ENCODE assay signal across 9 cellular contexts in the genomic region with DNA sequence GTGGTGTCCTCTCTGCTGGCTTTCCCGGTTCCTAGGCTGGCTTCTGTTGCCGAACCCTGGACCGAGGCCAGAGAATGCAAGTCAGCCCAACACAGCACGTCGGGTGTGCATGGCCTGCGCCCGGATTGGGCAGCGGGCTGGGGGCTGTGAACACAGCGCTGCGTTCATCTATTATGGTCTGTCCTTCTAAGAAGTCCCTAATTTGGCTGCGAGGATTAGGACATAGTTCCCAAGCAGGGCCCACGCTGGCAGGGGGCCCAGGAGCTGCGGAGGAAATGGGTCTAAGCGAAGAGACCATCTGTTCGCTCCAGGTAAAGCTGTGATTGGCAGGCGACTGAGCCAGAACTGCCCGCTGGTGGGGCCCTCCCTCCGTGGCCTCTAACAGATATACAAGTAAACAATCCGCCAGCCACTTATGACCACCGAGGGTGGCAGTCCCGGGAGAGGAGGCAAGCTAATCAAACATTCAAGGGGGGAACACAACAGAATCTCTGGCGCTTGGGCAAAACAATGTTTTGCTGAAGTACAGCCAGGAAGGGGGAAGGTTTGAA. TPM values are rescaled to one million over a fixed set of nuclear protein-coding genes. Genes with fewer than 3 reads are reported as not detected.
DNase-seq lines count a peak whose midpoint lies in the region; ATAC-seq and TF ChIP-seq lines count a peak whose summit lies in the region.
"Had no signal": no experiment of that assay in that cellular context is flagged by ENCODE, and none has a peak within 500 bp of the region (broad histone marks: within the 10 kb centered on the region; RNA-seq: fewer than 3 reads in every experiment).

No MANE protein-coding gene starts in this region.

- peak overlapping the region in 1 of 2 experiments; percentile 63 for H3K23ac ChIP-seq in mesenchymal stem cell (ENCODE audit: low read length in 2 of 2)

- H3K4ac ChIP-seq in mesenchymal stem cell (ENCODE audit: low read depth in 1 of 2, low read length in 2 of 2) = peak overlapping the region in 1 of 2 experiments; percentile 20

- no peaks in the 10 kb centered on the region for H3K36me3 Mint-ChIP-seq in GM23338 (ENCODE audit: low read depth)
- no peaks in the 10 kb centered on the region for H3K36me3 Mint-ChIP-seq in type B pancreatic cell
- H3K36me3 Mint-ChIP-seq in Caco-2 (ENCODE audit: insufficient read depth, unreplicated experiment) = peaks cover 1% of the 10 kb centered on the region
- H3K36me3 Mint-ChIP-seq: memory B cell had no signal

- peak overlapping the region; percentile 55 for H4K8ac ChIP-seq in mesenchymal stem cell (ENCODE audit: low read length)

- TF ChIP-seq CTCF in GM23338 (conservative IDR thresholded peaks at IDR 0.05; ENCODE audit: low read depth in 2 of 2) = no peak
- TF ChIP-seq CTCF in type B pancreatic cell (conservative IDR thresholded peaks at IDR 0.05) = no peak
- TF ChIP-seq CTCF in Caco-2 (IDR thresholded peaks at IDR 0.05; ENCODE audit: insufficient read depth in 1 of 2, low read depth in 1 of 2, low read length in 1 of 2, severe bottlenecking in 1 of 2, unreplicated experiment in 1 of 2) = no peak

- peaks cover 22% of the 10 kb centered on the region for H3K27me3 Mint-ChIP-seq in GM23338 (ENCODE audit: insufficient read depth, low read depth, poor library complexity)
- H3K27me3 Mint-ChIP-seq in type B pancreatic cell = no peaks in the 10 kb centered on the region
- no peaks in the 10 kb centered on the region for H3K27me3 Mint-ChIP-seq in Caco-2 (ENCODE audit: insufficient read depth, unreplicated experiment)

- DNase-seq in GM23338 (ENCODE audit: low spot score) = peak; percentile 79
- peak; percentile 96 for DNase-seq in NCI-H510A (lab: John Stamatoyannopoulos, UW)
- peak; percentile 55 for DNase-seq in dermis blood vessel endothelial cell
- peak; percentile 6 for DNase-seq in mesenchymal stem cell
- no peak for DNase-seq in type B pancreatic cell (ENCODE audit: extremely low spot score, unreplicated experiment)
- no peak for DNase-seq in Caco-2

- H3K79me2 ChIP-seq in GM23338 (replicated peaks; ENCODE audit: insufficient read depth) = no peaks in the 10 kb centered on the region

- 41% methylated on average over 21 of the region's 22 CpGs for WGBS in mesenchymal stem cell

- H3K27me3 ChIP-seq in GM23338 (ENCODE audit: insufficient read depth) (peaks cover 5% of the 10 kb centered on the region; the same call in 1 of the 2 replicates), mesenchymal stem cell (ENCODE audit: control insufficient read depth in 1 of 2, insufficient read depth in 1 of 2, low read length in 2 of 2) (peaks cover 0 to 4% of the 10 kb centered on the region in 2 experiments), Caco-2 (replicated peaks; ENCODE audit: control insufficient read depth, insufficient read depth, low read length) (no peaks in the 10 kb centered on the region)

- H3K36me3 ChIP-seq in GM23338 (ENCODE audit: insufficient read depth) (no peaks in the 10 kb centered on the region), mesenchymal stem cell (ENCODE audit: control insufficient read depth in 1 of 2, insufficient read depth in 2 of 2, low read depth in 1 of 2, low read length in 2 of 2) (no peaks in the 10 kb centered on the region), Caco-2 (ENCODE audit: control insufficient read depth, insufficient read depth, low read length) (no peaks in the 10 kb centered on the region)

- intact Hi-C loops in Caco-2 (cut with micrococcal nuclease; ENCODE audit: unreplicated experiment) = no loop called here

- H3K4me2 ChIP-seq in GM23338 (peak overlapping the region; percentile 57), mesenchymal stem cell (ENCODE audit: low read length, poor library complexity, severe bottlenecking) (peak overlapping the region; percentile 8)

- ATAC-seq in GM23338 (peak; percentile 84), HG03135 (IDR thresholded peaks at IDR 0.05; ENCODE audit: unreplicated experiment) (no peak), HG03457 (IDR thresholded peaks at IDR 0.05; ENCODE audit: unreplicated experiment) (no peak)

- no peaks in the 10 kb centered on the region for H4K20me1 ChIP-seq in GM23338 (replicated peaks; ENCODE audit: insufficient read depth)

- H2BK15ac ChIP-seq in mesenchymal stem cell (ENCODE audit: low read depth, poor library complexity, severe bottlenecking) = no peak overlapping the region

- H3K27ac Mint-ChIP-seq in GM23338 (peak overlapping the region; percentile 96), type B pancreatic cell (peak overlapping the region; percentile 86), Caco-2 (ENCODE audit: unreplicated experiment) (no peak overlapping the region)
- H3K27ac Mint-ChIP-seq: memory B cell had no signal

- no peaks in the 10 kb centered on the region for H3K9me3 ChIP-seq in mesenchymal stem cell (ENCODE audit: control insufficient read depth, low read length)
- no peaks in the 10 kb centered on the region for H3K9me3 ChIP-seq in Caco-2

- no peak overlapping the region for H2BK5ac ChIP-seq in mesenchymal stem cell (ENCODE audit: low read depth, low read length, poor library complexity, severe bottlenecking)

- no peak overlapping the region for H3K14ac ChIP-seq in mesenchymal stem cell (ENCODE audit: low read length in 2 of 2)

- H3K18ac ChIP-seq in mesenchymal stem cell (ENCODE audit: low read depth in 1 of 2, low read length in 2 of 2) = no peak overlapping the region

- H3K79me1 ChIP-seq in mesenchymal stem cell (replicated peaks; ENCODE audit: low read length, poor library complexity, severe bottlenecking) = no peaks in the 10 kb centered on the region

- H3K4me1 Mint-ChIP-seq in GM23338 (peaks cover 25% of the 10 kb centered on the region), type B pancreatic cell (ENCODE audit: unreplicated experiment) (peaks cover 19% of the 10 kb centered on the region), Caco-2 (ENCODE audit: low read depth, unreplicated experiment) (no peaks in the 10 kb centered on the region)

- CTCF ChIA-PET in Caco-2 (lab: Charles Lee) = no interaction called here

- peak overlapping the region; percentile 51 for H3K4me3 Mint-ChIP-seq in GM23338
- peak overlapping the region; percentile 75 for H3K4me3 Mint-ChIP-seq in type B pancreatic cell
- no peak overlapping the region for H3K4me3 Mint-ChIP-seq in Caco-2 (ENCODE audit: unreplicated experiment)
- H3K4me3 Mint-ChIP-seq: memory B cell had no signal

- H3K9me2 ChIP-seq in GM23338 (ENCODE audit: insufficient read depth) = no peaks in the 10 kb centered on the region

- H3K9me3 Mint-ChIP-seq in GM23338 (no peaks in the 10 kb centered on the region), type B pancreatic cell (no peaks in the 10 kb centered on the region), Caco-2 (ENCODE audit: unreplicated experiment) (no peaks in the 10 kb centered on the region)
- H3K9me3 Mint-ChIP-seq: memory B cell had no signal

- peak overlapping the region; percentile 54 for H2AFZ ChIP-seq in GM23338
- H2AFZ ChIP-seq in mesenchymal stem cell (ENCODE audit: low read depth, low read length) = peak overlapping the region; percentile 56

- H3K9ac ChIP-seq in mesenchymal stem cell (ENCODE audit: low read length) = peak overlapping the region; percentile 44

- no TSS peak for BruUV-seq in Caco-2 (replicated peaks; lab: Mats Ljungman, UMichigan)

- H4K91ac ChIP-seq in mesenchymal stem cell (ENCODE audit: low read length) = no peak overlapping the region

- POLR2A ChIA-PET in Caco-2 (lab: Charles Lee) = no interaction called here

- peak overlapping the region; percentile 79 for H3K27ac ChIP-seq in GM23338 (ENCODE audit: low read depth)
- H3K27ac ChIP-seq in mesenchymal stem cell (ENCODE audit: low read length, poor library complexity, severe bottlenecking) = no peak overlapping the region

- H3K4me3 ChIP-seq in GM23338 = peak overlapping the region; percentile 33
- H3K4me3 ChIP-seq in mesenchymal stem cell (ENCODE audit: insufficient read depth in 1 of 2, low read depth in 1 of 2, low read length in 2 of 2) = peak overlapping the region in 1 of 2 experiments; percentile 42
- no peak overlapping the region for H3K4me3 ChIP-seq in Caco-2 (ENCODE audit: low read depth, low read length)

- peaks cover 13% of the 10 kb centered on the region for H3F3A ChIP-seq in GM23338 (replicated peaks; ENCODE audit: low read depth)

- peaks cover 19% of the 10 kb centered on the region for H3K4me1 ChIP-seq in GM23338 (ENCODE audit: insufficient read depth)
- peaks cover 3% of the 10 kb centered on the region for H3K4me1 ChIP-seq in mesenchymal stem cell (ENCODE audit: control insufficient read depth, insufficient read depth, low read depth, low read length)
- no peaks in the 10 kb centered on the region for H3K4me1 ChIP-seq in Caco-2

- peak overlapping the region in 1 of 2 experiments; percentile 54 for H2BK12ac ChIP-seq in mesenchymal stem cell (ENCODE audit: low read length in 2 of 2)

- no peak overlapping the region for H2AK5ac ChIP-seq in mesenchymal stem cell (ENCODE audit: low read length, severe bottlenecking)

- no peak overlapping the region for H2BK120ac ChIP-seq in mesenchymal stem cell (ENCODE audit: low read depth, low read length)

RNA-seq across cellular contexts. Expression of a gene that starts 6.0 kb away (rescaled TPM):
- total RNA-seq in GM23338 (2014; rRNA removed; shearing (Covaris generic)) = 0.62 and 0.63 TPM in 2 replicates
- 1.9 and 2.9 TPM in 2 replicates for polyA plus RNA-seq in GM23338 (2016; fragmentation: Nextera tagmentation; extraction: Ambion mirVana)
- total RNA-seq in dermis blood vessel endothelial cell (0.17 and 0.33 TPM in 2 replicates), type B pancreatic cell (ENCODE audit: low replicate concordance) (1.8 TPM in 1 of 2 replicates, not detected in the other), Caco-2 (2022) (2.0 and 2.3 TPM in 2 replicates)
- 0.10 TPM for polyA plus RNA-seq in mesenchymal stem cell (2013, experiment 1 of 2)
- polyA plus RNA-seq in mesenchymal stem cell (2013, experiment 2 of 2) = 0.29 TPM

RNA-seq across cellular contexts. Expression of a gene that starts 20.4 kb away (rescaled TPM):
- total RNA-seq in GM23338 (2014; rRNA removed; shearing (Covaris generic)) = 74.7 and 83.5 TPM in 2 replicates
- polyA plus RNA-seq in GM23338 (2016; fragmentation: Nextera tagmentation; extraction: Ambion mirVana) = 86.4 and 86.5 TPM in 2 replicates
- total RNA-seq in dermis blood vessel endothelial cell (47.5 and 83.9 TPM in 2 replicates), type B pancreatic cell (ENCODE audit: low replicate concordance) (67.5 and 68.5 TPM in 2 replicates), Caco-2 (2022) (75.9 and 88.6 TPM in 2 replicates)
- 39.8 TPM for polyA plus RNA-seq in mesenchymal stem cell (2013, experiment 1 of 2)
- polyA plus RNA-seq in mesenchymal stem cell (2013, experiment 2 of 2) = 37.8 TPM

RNA-seq across cellular contexts. Expression of a gene that starts 22.1 kb away (rescaled TPM):
- 73.3 and 99.8 TPM in 2 replicates for total RNA-seq in GM23338 (2014; rRNA removed; shearing (Covaris generic))
- polyA plus RNA-seq in GM23338 (2016; fragmentation: Nextera tagmentation; extraction: Ambion mirVana) = 51.5 and 54.1 TPM in 2 replicates
- total RNA-seq in dermis blood vessel endothelial cell (31.5 and 42.4 TPM in 2 replicates), type B pancreatic cell (ENCODE audit: low replicate concordance) (29.7 and 46.8 TPM in 2 replicates), Caco-2 (2022) (31.4 and 32.4 TPM in 2 replicates)
- polyA plus RNA-seq in mesenchymal stem cell (2013, experiment 1 of 2) = 4.6 TPM
- 5.0 TPM for polyA plus RNA-seq in mesenchymal stem cell (2013, experiment 2 of 2)

RNA-seq across cellular contexts. Expression of a gene that starts 25.3 kb away (rescaled TPM):
- total RNA-seq in GM23338 (2014; rRNA removed; shearing (Covaris generic)) = 724 and 760 TPM in 2 replicates
- 1,131 and 1,182 TPM in 2 replicates for polyA plus RNA-seq in GM23338 (2016; fragmentation: Nextera tagmentation; extraction: Ambion mirVana)
- total RNA-seq in dermis blood vessel endothelial cell (1,244 and 1,415 TPM in 2 replicates), type B pancreatic cell (ENCODE audit: low replicate concordance) (1,188 and 1,294 TPM in 2 replicates), Caco-2 (2022) (707 and 767 TPM in 2 replicates)
- 1,694 TPM for polyA plus RNA-seq in mesenchymal stem cell (2013, experiment 1 of 2)
- polyA plus RNA-seq in mesenchymal stem cell (2013, experiment 2 of 2) = 1,663 TPM

RNA-seq across cellular contexts. Expression of a gene that starts 26.1 kb away (rescaled TPM):
- 1.1 and 1.4 TPM in 2 replicates for total RNA-seq in GM23338 (2014; rRNA removed; shearing (Covaris generic))
- polyA plus RNA-seq in GM23338 (2016; fragmentation: Nextera tagmentation; extraction: Ambion mirVana) = 0.74 and 0.80 TPM in 2 replicates
- 0.17 TPM in 1 of 2 replicates, not detected in the other for total RNA-seq in dermis blood vessel endothelial cell
- not detected for polyA plus RNA-seq in mesenchymal stem cell (2013, experiment 1 of 2)
- not detected for polyA plus RNA-seq in mesenchymal stem cell (2013, experiment 2 of 2)
- total RNA-seq in type B pancreatic cell (ENCODE audit: low replicate concordance) = not detected in 2 replicates
- not detected in 2 replicates for total RNA-seq in Caco-2 (2022)

Comparison
In these comparisons a context has a peak if more than half of its experiments do, and no peak if none do; other contexts are left out.
1. DNase-seq: peak in GM23338 (single experiment), NCI-H510A (single experiment), dermis blood vessel endothelial cell (single experiment) and mesenchymal stem cell (single experiment); none in type B pancreatic cell (single experiment) and Caco-2 (0 of 2).